In the genomic region with DNA sequence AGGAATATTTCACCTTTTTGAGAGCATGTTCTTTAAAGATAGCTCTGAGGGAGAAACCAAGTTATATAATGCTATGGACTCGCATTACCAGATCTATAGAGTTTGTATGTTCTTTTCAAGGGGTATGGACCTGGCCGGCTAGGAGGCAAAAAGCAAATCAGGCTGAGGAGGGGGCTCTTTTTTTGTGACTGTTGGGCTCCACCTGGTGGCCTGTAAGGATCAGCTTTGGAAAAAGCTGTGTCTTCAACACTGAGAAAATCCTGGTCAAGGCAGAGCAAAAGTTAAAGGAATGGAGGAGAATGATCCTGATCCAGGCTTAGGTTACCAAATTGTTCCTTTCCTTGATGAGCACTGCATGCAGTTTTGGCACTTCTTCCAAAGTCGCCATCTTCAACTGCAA, we compare ENCODE assay signal across 8 cellular contexts.
A peak's percentile ranks its signal among the peaks of the same experiment; 100 is the strongest.
DNase-seq lines count a peak whose midpoint lies in the region; ATAC-seq, FAIRE-seq and TF ChIP-seq lines count a peak whose summit lies in the region.

No MANE protein-coding gene starts in this region.

- no peak for ATAC-seq in CD4-positive, CD25-positive, alpha-beta regulatory T cell (ENCODE audit: low read depth in 2 of 2)
- no peak for ATAC-seq in GM18867 (IDR thresholded peaks at IDR 0.05; ENCODE audit: unreplicated experiment)

- no peaks in the 10 kb centered on the region for H3K27me3 Mint-ChIP-seq in CD4-positive, CD25-positive, alpha-beta regulatory T cell

- peak in 1 of 3 donors; percentile 33 for DNase-seq in CD4-positive, CD25-positive, alpha-beta regulatory T cell
- DNase-seq in H54 (ENCODE audit: insufficient read length, low spot score), result no peak
- peak; percentile 40 for DNase-seq in RKO (ENCODE audit: low spot score)
- peak; percentile 42 to 58 for DNase-seq in dermis microvascular lymphatic vessel endothelial cell (ENCODE audit: low read depth in 2 of 2)
- DNase-seq in midbrain (lab: John Stamatoyannopoulos, UW), result peak; percentile 51
- no peak for DNase-seq in NCI-H187 treated with DMSO at 0.1 percent for 48 hours (lab: John Stamatoyannopoulos, UW)
- no peak for DNase-seq in H4 (ENCODE audit: low spot score)

- peaks cover 6% of the 10 kb centered on the region for H3K36me3 Mint-ChIP-seq in CD4-positive, CD25-positive, alpha-beta regulatory T cell

- peak overlapping the region in 2 of 3 donors; percentile 9 to 20 for H3K27ac Mint-ChIP-seq in CD4-positive, CD25-positive, alpha-beta regulatory T cell

- H3K4me3 ChIP-seq in CD4-positive, CD25-positive, alpha-beta regulatory T cell (ENCODE audit: low read depth, low read length), result no peak overlapping the region

- H3K36me3 ChIP-seq in CD4-positive, CD25-positive, alpha-beta regulatory T cell (ENCODE audit: control insufficient read depth, insufficient read depth, low read length), result no peaks in the 10 kb centered on the region

- H3K9me3 ChIP-seq in CD4-positive, CD25-positive, alpha-beta regulatory T cell (ENCODE audit: control insufficient read depth in 2 of 2, low read length in 2 of 2), result no peaks in the 10 kb centered on the region

- no peak for TF ChIP-seq POLR2A in H54 (IDR thresholded peaks at IDR 0.05; ENCODE audit: low read depth, low read length)

- no peaks in the 10 kb centered on the region for H3K9me3 Mint-ChIP-seq in CD4-positive, CD25-positive, alpha-beta regulatory T cell

- H3K4me1 ChIP-seq in CD4-positive, CD25-positive, alpha-beta regulatory T cell (ENCODE audit: control insufficient read depth, insufficient read depth, low read length, poor library complexity, severe bottlenecking), result peaks cover 13% of the 10 kb centered on the region

- FAIRE-seq in H54 (lab: Jason Lieb, UNC), result peak; percentile 85

- H3K4me1 Mint-ChIP-seq in CD4-positive, CD25-positive, alpha-beta regulatory T cell, result peaks cover 18 to 43% (median 34%) of the 10 kb centered on the region in 4 donors

- H3K27ac ChIP-seq in CD4-positive, CD25-positive, alpha-beta regulatory T cell (ENCODE audit: insufficient read depth, low read length, poor library complexity, severe bottlenecking), result no peak overlapping the region

- H3K4me3 Mint-ChIP-seq in CD4-positive, CD25-positive, alpha-beta regulatory T cell, result no peak overlapping the region

- H3K27me3 ChIP-seq in CD4-positive, CD25-positive, alpha-beta regulatory T cell (ENCODE audit: control insufficient read depth, insufficient read depth, low read length), result no peaks in the 10 kb centered on the region

Comparison
In these comparisons a context has a peak if more than half of its experiments do, and no peak if none do; other contexts are left out.
1. DNase-seq: peak in RKO (single experiment), dermis microvascular lymphatic vessel endothelial cell (2 of 2) and midbrain (single experiment); none in H54 (single experiment), NCI-H187 treated with DMSO at 0.1 percent for 48 hours (single experiment) and H4 (single experiment).